In genomic region chr14:28157887-28158791, GRCh38 we compare ENCODE assay signal across 15 cellular contexts.
"Had no signal": no experiment of that assay in that cellular context is flagged by ENCODE, and none has a peak within 500 bp of the region (broad histone marks: within the 10 kb centered on the region; RNA-seq: fewer than 3 reads in every experiment).

No MANE protein-coding gene starts in this region.

- DNase-seq: activated CD8-positive, alpha-beta memory T cell treated with anti-CD3 and anti-CD28 coated beads, Interleukin-2, amount 50 U/mL, for 48 hours; activated CD8-positive, alpha-beta T cell treated with anti-CD3 and anti-CD28 coated beads, Interleukin-2, amount 10 ng/mL, durations not matched to agents 7 days and 5 days; activated naive CD4-positive, alpha-beta T cell treated with Interleukin-2 at 50 U/mL for 16 hours; activated naive CD8-positive, alpha-beta T cell treated with anti-CD3 and anti-CD28 coated beads, Interleukin-2, amount 50 U/mL, for 24 hours; colonic mucosa; effector CD4-positive, alpha-beta T cell; heart right ventricle; stimulated activated CD4-positive, alpha-beta T cell treated with anti-CD3 and anti-CD28 coated beads, Interleukin-4, amount 100 ng/mL, for 1 hour; stimulated activated CD8-positive, alpha-beta memory T cell treated with anti-CD3 and anti-CD28 coated beads, Interleukin-4, amount 100 ng/mL, for 48 hours; T-helper 9 cell; uterus had no signal

- H3K4me1 ChIP-seq: colonic mucosa, heart right ventricle, uterus had no signal

- FAIRE-seq: astrocyte, frontal cortex, keratinocyte had no signal

- H3K27me3 ChIP-seq: colonic mucosa, heart right ventricle, ovary, uterus had no signal

- H3K36me3 ChIP-seq: colonic mucosa, heart right ventricle, ovary, uterus had no signal

- ATAC-seq: activated CD8-positive, alpha-beta T cell treated with anti-CD3 and anti-CD28 coated beads, Interleukin-2, amount 10 ng/mL, durations not matched to agents 7 days and 5 days; activated naive CD8-positive, alpha-beta T cell treated with anti-CD3 and anti-CD28 coated beads, Interleukin-2, amount 50 U/mL, for 24 hours; heart right ventricle had no signal

- H3K27ac ChIP-seq: colonic mucosa, heart right ventricle, ovary, uterus had no signal

- H3K4me3 ChIP-seq: colonic mucosa, heart right ventricle, ovary, uterus had no signal

- H3K9me3 ChIP-seq: colonic mucosa, ovary, uterus had no signal
